Comparison of ENCODE assay signal across 18 cellular contexts in the genomic region with DNA sequence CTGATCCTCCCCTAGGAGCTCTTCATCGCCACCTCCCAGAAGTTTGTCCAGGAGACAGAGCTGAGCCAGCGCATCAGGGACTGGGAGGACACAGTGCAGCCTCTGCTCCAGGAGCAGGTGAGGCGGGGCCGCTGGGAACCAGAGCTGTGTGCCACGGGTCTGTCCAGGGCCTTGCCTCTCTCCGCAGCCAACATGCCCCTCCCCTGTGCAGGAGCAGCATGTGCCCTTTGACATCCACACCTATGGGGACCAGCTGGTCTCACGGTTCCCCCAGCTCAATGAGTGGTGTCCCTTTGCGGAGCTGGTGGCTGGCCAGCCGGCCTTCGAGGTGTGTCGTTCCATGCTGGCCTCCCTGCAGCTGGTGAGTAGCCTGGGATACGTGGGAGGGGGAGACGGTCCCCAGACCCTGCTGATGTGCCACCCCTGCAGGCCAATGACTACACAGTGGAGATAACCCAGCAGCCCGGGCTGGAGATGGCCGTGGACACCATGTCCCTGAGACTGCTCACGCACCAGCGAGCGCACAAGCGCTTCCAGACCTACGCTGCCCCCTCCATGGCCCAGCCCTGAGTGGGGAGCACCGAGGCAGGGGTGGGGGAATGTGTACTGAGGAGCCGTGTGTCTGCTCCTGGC. TPM values are rescaled to one million over a fixed set of nuclear protein-coding genes. Genes with fewer than 3 reads are reported as not detected.
DNase-seq lines count a peak whose midpoint lies in the region; ATAC-seq and TF ChIP-seq lines count a peak whose summit lies in the region.
"Had no signal": no experiment of that assay in that cellular context is flagged by ENCODE, and none has a peak within 500 bp of the region (broad histone marks: within the 10 kb centered on the region; RNA-seq: fewer than 3 reads in every experiment).

No MANE protein-coding gene starts in this region.

- peaks cover 25% of the 10 kb centered on the region for H3K36me3 ChIP-seq in endodermal cell (ENCODE audit: control insufficient read depth, insufficient read depth, low read length)

- DNase-seq in left ventricle myocardium superior: peak; percentile 31
- no peak for DNase-seq in Right ventricle myocardium superior
- no peak for DNase-seq in RWPE1 (ENCODE audit: low spot score)
- DNase-seq in endodermal cell: no peak
- DNase-seq in type B pancreatic cell (ENCODE audit: extremely low spot score, unreplicated experiment): no peak
- no peak for DNase-seq in T-helper 2 cell treated with Interferon-gamma antibody and Interleukin-4, amounts not matched to agents 5 μg/mL and 100 μg/mL, for 36 hours (ENCODE audit: low spot score)
- no peak for DNase-seq in NCI-H1048 (lab: John Stamatoyannopoulos, UW)
- no peak for DNase-seq in NCI-H2227 treated with DMSO at 0.1 percent for 48 hours (lab: John Stamatoyannopoulos, UW)
- DNase-seq: activated effector memory CD4-positive, alpha-beta T cell treated with anti-CD3 and anti-CD28 coated beads, Interleukin-2, amount 50 U/mL, for 16 hours; DMS153; esophagus squamous epithelium; NCI-H446; SJCRH30; stomach; T1000 had no signal

- H3K27me3 ChIP-seq in endodermal cell (ENCODE audit: control insufficient read depth, insufficient read depth, low read length, poor library complexity, severe bottlenecking): peaks cover under 1% of the 10 kb centered on the region
- H3K27me3 ChIP-seq: esophagus squamous epithelium, SJCRH30, stomach, vagina had no signal

- no peaks in the 10 kb centered on the region for H3K9me3 Mint-ChIP-seq in endodermal cell
- no peaks in the 10 kb centered on the region for H3K9me3 Mint-ChIP-seq in type B pancreatic cell
- H3K9me3 Mint-ChIP-seq in T-helper 2 cell treated with Interferon-gamma antibody and Interleukin-4, amounts not matched to agents 5 μg/mL and 100 μg/mL, for 36 hours: no peaks in the 10 kb centered on the region

- H3K27me3 Mint-ChIP-seq in endodermal cell (ENCODE audit: insufficient read depth) (peaks cover 11% of the 10 kb centered on the region), type B pancreatic cell (peaks cover 8% of the 10 kb centered on the region)
- no peaks in the 10 kb centered on the region for H3K27me3 Mint-ChIP-seq in T-helper 2 cell treated with Interferon-gamma antibody and Interleukin-4, amounts not matched to agents 5 μg/mL and 100 μg/mL, for 36 hours (ENCODE audit: low read depth)

- H3K36me3 Mint-ChIP-seq in endodermal cell (ENCODE audit: low read depth) (peaks cover 18% of the 10 kb centered on the region), type B pancreatic cell (peaks cover 8% of the 10 kb centered on the region)
- H3K36me3 Mint-ChIP-seq in T-helper 2 cell treated with Interferon-gamma antibody and Interleukin-4, amounts not matched to agents 5 μg/mL and 100 μg/mL, for 36 hours (ENCODE audit: low read depth): peaks cover 33% of the 10 kb centered on the region

- intact Hi-C loops in left ventricle myocardium superior (cut with micrococcal nuclease): no loop called here
- intact Hi-C loops in Right ventricle myocardium superior (cut with DNase I): no loop called here

- TF ChIP-seq CTCF in RWPE1 (conservative IDR thresholded peaks at IDR 0.05; ENCODE audit: low read depth) (no peak), endodermal cell (conservative IDR thresholded peaks at IDR 0.05) (no peak), type B pancreatic cell (conservative IDR thresholded peaks at IDR 0.05) (no peak)

- H3K9me3 ChIP-seq in endodermal cell (ENCODE audit: control insufficient read depth, low read length): no peaks in the 10 kb centered on the region
- H3K9me3 ChIP-seq: esophagus squamous epithelium, SJCRH30, stomach, vagina had no signal

- CTCF ChIA-PET in RWPE1 (lab: Yijun Ruan, JAX): no interaction called here

- peak overlapping the region; percentile 97 for H3K27ac ChIP-seq in RWPE1
- no peak overlapping the region for H3K27ac ChIP-seq in endodermal cell (ENCODE audit: low read depth, low read length)
- H3K27ac ChIP-seq: SJCRH30, stomach, vagina had no signal

- peaks cover 9% of the 10 kb centered on the region for H3K4me1 Mint-ChIP-seq in endodermal cell
- peaks cover 6% of the 10 kb centered on the region for H3K4me1 Mint-ChIP-seq in type B pancreatic cell (ENCODE audit: unreplicated experiment)
- H3K4me1 Mint-ChIP-seq in T-helper 2 cell treated with Interferon-gamma antibody and Interleukin-4, amounts not matched to agents 5 μg/mL and 100 μg/mL, for 36 hours (ENCODE audit: low read depth): peaks cover 22% of the 10 kb centered on the region

- WGBS in endodermal cell (ENCODE audit: insufficient coverage in 1 of 2, insufficient read length in 1 of 2), 2 experiments: 95 to 96% methylated on average over 12 to 22 of the region's 22 CpGs

- POLR2A ChIA-PET in RWPE1 (lab: Yijun Ruan, JAX; ENCODE audit: low non-redundant PET): no interaction called here

- ATAC-seq in left ventricle myocardium superior (no peak), Right ventricle myocardium superior (ENCODE audit: poor library complexity) (no peak)
- ATAC-seq: left colon had no signal

- no peak overlapping the region for H3K4me3 ChIP-seq in endodermal cell (ENCODE audit: low read length)
- H3K4me3 ChIP-seq: esophagus squamous epithelium, SJCRH30, stomach, vagina had no signal

- peak overlapping the region; percentile 8 for H3K4me3 Mint-ChIP-seq in endodermal cell
- peak overlapping the region; percentile 60 for H3K4me3 Mint-ChIP-seq in type B pancreatic cell
- H3K4me3 Mint-ChIP-seq in T-helper 2 cell treated with Interferon-gamma antibody and Interleukin-4, amounts not matched to agents 5 μg/mL and 100 μg/mL, for 36 hours: no peak overlapping the region

- H3K9ac ChIP-seq in endodermal cell (ENCODE audit: extremely low read depth, low read length, poor library complexity, severe bottlenecking): no peak overlapping the region

- H3K4me1 ChIP-seq in endodermal cell (ENCODE audit: control insufficient read depth, insufficient read depth, low read length): no peaks in the 10 kb centered on the region

- H3K27ac Mint-ChIP-seq in endodermal cell (no peak overlapping the region), type B pancreatic cell (no peak overlapping the region)
- no peak overlapping the region for H3K27ac Mint-ChIP-seq in T-helper 2 cell treated with Interferon-gamma antibody and Interleukin-4, amounts not matched to agents 5 μg/mL and 100 μg/mL, for 36 hours

RNA-seq across cellular contexts. Expression of a gene that starts 2.5 kb away (rescaled TPM):
- 1.3 TPM for total RNA-seq in left ventricle myocardium superior
- total RNA-seq in Right ventricle myocardium superior: not detected
- total RNA-seq in endodermal cell: 1 to 10 TPM in 1 of 2 donors, under 1 TPM in 1; 0.89 to 2.3 TPM
- polyA plus RNA-seq in endodermal cell (2013, experiment 1 of 2): 2.3 TPM
- polyA plus RNA-seq in endodermal cell (2013, experiment 2 of 2): 0.91 TPM
- total RNA-seq in type B pancreatic cell (ENCODE audit: low replicate concordance): 2.0 and 6.1 TPM in 2 replicates
- total RNA-seq: stomach had no signal

RNA-seq across cellular contexts. Expression of a gene that starts 6.9 kb away (rescaled TPM):
- total RNA-seq in left ventricle myocardium superior: 12.7 TPM
- total RNA-seq in Right ventricle myocardium superior: 11.8 TPM
- total RNA-seq in endodermal cell: 1 to 10 TPM; 1.2 to 2.1 TPM
- polyA plus RNA-seq in endodermal cell (2013, experiment 1 of 2): 1.3 TPM
- polyA plus RNA-seq in endodermal cell (2013, experiment 2 of 2): 1.2 TPM
- total RNA-seq in type B pancreatic cell (ENCODE audit: low replicate concordance): 5.8 and 6.1 TPM in 2 replicates

RNA-seq across cellular contexts. Expression of a gene that starts 14.9 kb away (rescaled TPM):
- 30.6 TPM for total RNA-seq in left ventricle myocardium superior
- 28.8 TPM for total RNA-seq in Right ventricle myocardium superior
- 10 to 100 TPM; 63.3 to 73.1 TPM for total RNA-seq in endodermal cell
- 52.0 TPM for polyA plus RNA-seq in endodermal cell (2013, experiment 1 of 2)
- polyA plus RNA-seq in endodermal cell (2013, experiment 2 of 2): 49.5 TPM
- 60.0 and 75.2 TPM in 2 replicates for total RNA-seq in type B pancreatic cell (ENCODE audit: low replicate concordance)

RNA-seq across cellular contexts. Expression of a gene that starts 15.4 kb away (rescaled TPM):
- total RNA-seq in left ventricle myocardium superior: 27.6 TPM
- 25.3 TPM for total RNA-seq in Right ventricle myocardium superior
- 10 to 100 TPM; 58.8 to 65.2 TPM for total RNA-seq in endodermal cell
- polyA plus RNA-seq in endodermal cell (2013, experiment 1 of 2): 53.1 TPM
- 43.3 TPM for polyA plus RNA-seq in endodermal cell (2013, experiment 2 of 2)
- 65.5 and 74.0 TPM in 2 replicates for total RNA-seq in type B pancreatic cell (ENCODE audit: low replicate concordance)

RNA-seq across cellular contexts. Expression of a gene that starts 22.8 kb away (rescaled TPM):
- total RNA-seq in left ventricle myocardium superior (not detected), Right ventricle myocardium superior (not detected), endodermal cell (not detected), type B pancreatic cell (ENCODE audit: low replicate concordance) (0.10 TPM in 1 of 2 replicates, not detected in the other)
- polyA plus RNA-seq in endodermal cell (2013, experiment 1 of 2): not detected
- not detected for polyA plus RNA-seq in endodermal cell (2013, experiment 2 of 2)
- total RNA-seq: dermis microvascular lymphatic vessel endothelial cell, stomach had no signal
